12 cellular contexts compared by ENCODE assay signal in the genomic region with DNA sequence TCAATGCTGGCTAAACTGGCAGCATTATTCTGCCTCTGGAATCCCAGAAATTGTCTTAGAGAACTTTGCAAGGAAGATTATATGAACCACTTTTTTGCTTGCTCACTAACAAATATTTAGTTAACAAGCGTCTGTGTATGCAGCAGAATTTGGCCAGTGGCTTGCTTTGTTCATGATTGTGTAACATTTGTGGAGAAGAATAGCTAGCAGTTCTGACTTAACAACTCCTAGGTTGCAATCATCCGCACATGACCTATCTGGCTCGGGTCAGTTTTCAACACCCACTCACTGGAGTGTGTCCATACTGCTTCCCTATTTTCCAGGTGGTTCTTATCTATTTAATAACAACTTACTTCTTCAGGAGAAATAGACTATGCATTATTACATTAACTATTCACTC.
A peak's percentile ranks its signal among the peaks of the same experiment; 100 is the strongest.
DNase-seq lines count a peak whose midpoint lies in the region; ATAC-seq and TF ChIP-seq lines count a peak whose summit lies in the region.
"Had no signal": no experiment of that assay in that cellular context is flagged by ENCODE, and none has a peak within 500 bp of the region (broad histone marks: within the 10 kb centered on the region; RNA-seq: fewer than 3 reads in every experiment).

No MANE protein-coding gene starts in this region.

- WGBS in IMR-90 (ENCODE audit: extremely low coverage in 2 of 2, insufficient read length in 1 of 2), 2 experiments, result no CpG with 5 or more reads among the region's 3 CpGs
- 12% methylated on average over 3 of the region's 3 CpGs for WGBS in mammary epithelial cell (ENCODE audit: low coverage, missing lambda C conversion rate)
- WGBS in testis, 2 donors, result 32 to 41% methylated on average over 3 of the region's 3 CpGs

- no peak overlapping the region for H3K18ac ChIP-seq in IMR-90 (ENCODE audit: low read depth, low read length)

- H3K27ac ChIP-seq in IMR-90 (ENCODE audit: insufficient read depth, low read length) (peak overlapping the region; percentile 88; the same call in 1 of the 2 replicates), mammary epithelial cell (ENCODE audit: insufficient read depth, low read depth, low read length) (no peak overlapping the region), testis (no peak overlapping the region)
- H3K27ac ChIP-seq in CD4-positive, alpha-beta memory T cell (ENCODE audit: low read depth, low read length), result no peak overlapping the region

- no peak overlapping the region for H4K91ac ChIP-seq in IMR-90 (ENCODE audit: insufficient read depth, low read depth, low read length)

- peak overlapping the region in 3 of 7 donors; percentile 2 to 24 (median 18) for H3K27ac Mint-ChIP-seq in CD4-positive, alpha-beta memory T cell
- H3K27ac Mint-ChIP-seq in glutamatergic neuron (ENCODE audit: unreplicated experiment), result no peak overlapping the region
- H3K27ac Mint-ChIP-seq: activated naive CD4-positive, alpha-beta T cell treated with anti-CD3 and anti-CD28 coated beads, Interleukin-2, amount 10 ng/mL, durations not matched to agents 7 days and 5 days; stimulated activated effector memory CD8-positive, alpha-beta T cell treated with anti-CD3 and anti-CD28 coated beads, Interleukin-12 subunit alpha, Interleukin-12 subunit beta, amount 100 ng/mL, for 72 hours had no signal

- no peak overlapping the region for H3K23ac ChIP-seq in IMR-90 (ENCODE audit: low read depth, low read length)

- H4K20me1 ChIP-seq in IMR-90 (ENCODE audit: insufficient read depth, low read length) (no peaks in the 10 kb centered on the region), mammary epithelial cell (ENCODE audit: insufficient read depth, low read length) (no peaks in the 10 kb centered on the region)

- peak overlapping the region; percentile 37 for H2BK5ac ChIP-seq in IMR-90 (ENCODE audit: low read depth, low read length, poor library complexity, severe bottlenecking)

- no peak overlapping the region for H4K8ac ChIP-seq in IMR-90 (ENCODE audit: low read depth in 2 of 2, low read length in 2 of 2)

- no peak overlapping the region for H3K4me3 Mint-ChIP-seq in CD4-positive, alpha-beta memory T cell
- H3K4me3 Mint-ChIP-seq in glutamatergic neuron (ENCODE audit: unreplicated experiment), result no peak overlapping the region
- H3K4me3 Mint-ChIP-seq: activated naive CD4-positive, alpha-beta T cell treated with anti-CD3 and anti-CD28 coated beads, Interleukin-2, amount 10 ng/mL, durations not matched to agents 7 days and 5 days; stimulated activated effector memory CD8-positive, alpha-beta T cell treated with anti-CD3 and anti-CD28 coated beads, Interleukin-12 subunit alpha, Interleukin-12 subunit beta, amount 100 ng/mL, for 72 hours had no signal

- peaks cover 26% of the 10 kb centered on the region for H3K4me1 ChIP-seq in IMR-90 (ENCODE audit: control insufficient read depth, insufficient read depth, low read length)
- H3K4me1 ChIP-seq in mammary epithelial cell (ENCODE audit: insufficient read depth, low read length), result no peaks in the 10 kb centered on the region
- peaks cover 4% of the 10 kb centered on the region for H3K4me1 ChIP-seq in testis
- H3K4me1 ChIP-seq in CD4-positive, alpha-beta memory T cell (ENCODE audit: insufficient read depth, low read length), result peaks cover 5% of the 10 kb centered on the region

- BruUV-seq in IMR-90 (replicated peaks; lab: Mats Ljungman, UMichigan), result no TSS peak
- no TSS peak for BruUV-seq in mammary epithelial cell (replicated peaks; lab: Mats Ljungman, UMichigan)

- DNase-seq in IMR-90 (peak; percentile 89), mammary epithelial cell (peak; percentile 21), iris pigment epithelial cell (ENCODE audit: low read depth) (peak; percentile 87), testis (peak; percentile 52), NCI-H510A (lab: John Stamatoyannopoulos, UW) (no peak), T-helper 1 cell (no peak), glutamatergic neuron (no peak)
- no peak for DNase-seq in CD4-positive, alpha-beta memory T cell
- DNase-seq: activated naive CD4-positive, alpha-beta T cell treated with anti-CD3 and anti-CD28 coated beads, Interleukin-2, amount 10 ng/mL, durations not matched to agents 7 days and 5 days; DMS53 had no signal

- no peaks in the 10 kb centered on the region for H3K79me2 ChIP-seq in mammary epithelial cell (ENCODE audit: insufficient read depth, low read length)

- H2BK20ac ChIP-seq in IMR-90 (ENCODE audit: low read depth, low read length), result no peak overlapping the region

- H3K9me3 ChIP-seq in IMR-90 (ENCODE audit: control insufficient read depth, insufficient read depth, low read length) (no peaks in the 10 kb centered on the region), mammary epithelial cell (replicated peaks; ENCODE audit: insufficient read depth, low read length) (no peaks in the 10 kb centered on the region), testis (no peaks in the 10 kb centered on the region)
- H3K9me3 ChIP-seq in CD4-positive, alpha-beta memory T cell (ENCODE audit: control insufficient read depth in 1 of 2, low read length in 2 of 2), result no peaks in the 10 kb centered on the region

- H3K9me1 ChIP-seq in IMR-90 (ENCODE audit: insufficient read depth, low read length), result peaks cover 21% of the 10 kb centered on the region

- dilution Hi-C loops in IMR-90 (cut with HindIII; ENCODE audit: low sequenced_read_pairs, unreplicated experiment) (no loop called here), mammary epithelial cell (cut with HindIII; ENCODE audit: low sequenced_read_pairs) (no loop called here)

- H3K56ac ChIP-seq in IMR-90 (ENCODE audit: extremely low read depth, insufficient read depth, low read length), result no peak overlapping the region

- in situ Hi-C loops in IMR-90 (cut with MboI; ENCODE audit: low sequenced_read_pairs) (no loop called here), mammary epithelial cell (cut with MboI; ENCODE audit: low sequenced_read_pairs in 2 of 2) (no loop called here)

- peaks cover 0 to 14% of the 10 kb centered on the region in 2 experiments; a peak in 1 of 4 replicates for H3K79me1 ChIP-seq in IMR-90 (ENCODE audit: low read depth in 1 of 2, low read length in 2 of 2)

- no peak overlapping the region for H2AK9ac ChIP-seq in IMR-90 (replicated peaks; ENCODE audit: low read depth, low read length, poor library complexity)

- TF ChIP-seq CTCF in IMR-90 (conservative IDR thresholded peaks at IDR 0.05; ENCODE audit: low read depth, low read length) (no peak), mammary epithelial cell (conservative IDR thresholded peaks at IDR 0.05 in 1 of 2, IDR thresholded peaks at IDR 0.05 in 1 of 2; ENCODE audit: extremely low read depth in 1 of 2, insufficient read depth in 1 of 2, low read depth in 1 of 2, low read length in 2 of 2) (no peak), testis (IDR thresholded peaks at IDR 0.05) (no peak), glutamatergic neuron (IDR thresholded peaks at IDR 0.05; ENCODE audit: partially characterized antibody, unreplicated experiment) (no peak)

- H3K27me3 ChIP-seq in IMR-90 (ENCODE audit: control insufficient read depth, insufficient read depth, low read length) (no peaks in the 10 kb centered on the region), mammary epithelial cell (ENCODE audit: insufficient read depth, low read length) (no peaks in the 10 kb centered on the region), testis (no peaks in the 10 kb centered on the region)
- H3K27me3 ChIP-seq in CD4-positive, alpha-beta memory T cell (ENCODE audit: insufficient read depth, low read length), result no peaks in the 10 kb centered on the region

- H2AFZ ChIP-seq in IMR-90 (replicated peaks; ENCODE audit: low read length, poor library complexity), result no peak overlapping the region
- H2AFZ ChIP-seq in mammary epithelial cell (ENCODE audit: low read depth, low read length), result no peak overlapping the region

- no peaks in the 10 kb centered on the region for H3K27me3 Mint-ChIP-seq in CD4-positive, alpha-beta memory T cell
- H3K27me3 Mint-ChIP-seq in glutamatergic neuron (ENCODE audit: unreplicated experiment), result no peaks in the 10 kb centered on the region

- peaks cover 0 to 2% (median 0%) of the 10 kb centered on the region in 8 donors for H3K9me3 Mint-ChIP-seq in CD4-positive, alpha-beta memory T cell
- H3K9me3 Mint-ChIP-seq in glutamatergic neuron (ENCODE audit: unreplicated experiment), result no peaks in the 10 kb centered on the region
- H3K9me3 Mint-ChIP-seq: stimulated activated effector memory CD8-positive, alpha-beta T cell treated with anti-CD3 and anti-CD28 coated beads, Interleukin-12 subunit alpha, Interleukin-12 subunit beta, amount 100 ng/mL, for 72 hours had no signal

- no peak for TF ChIP-seq POLR2A in IMR-90 (IDR thresholded peaks at IDR 0.05; ENCODE audit: low read depth, low read length)
- TF ChIP-seq POLR2A in testis (IDR thresholded peaks at IDR 0.05), result no peak

- H3K4ac ChIP-seq in IMR-90 (ENCODE audit: low read depth, low read length), result no peak overlapping the region

- no peak overlapping the region for H3K14ac ChIP-seq in IMR-90 (replicated peaks; ENCODE audit: low read depth, low read length)

- no peak overlapping the region for H2BK15ac ChIP-seq in IMR-90 (ENCODE audit: low read depth, low read length)

- CTCF ChIA-PET in IMR-90 (lab: Yijun Ruan, JAX) (no interaction called here), mammary epithelial cell (lab: Charles Lee; ENCODE audit: low non-redundant PET) (no interaction called here)
- CTCF ChIA-PET in CD4-positive, alpha-beta memory T cell (lab: Charles Lee; ENCODE audit: partially characterized antibody), result interaction anchor here (1.1 to 2.6 kb wide), 2 partner anchors 22 to 229 kb away, joined by 3 to 7 read pairs; no protein-coding TSS in a partner anchor

- no peak overlapping the region for H3K4me3 ChIP-seq in IMR-90 (ENCODE audit: insufficient read depth, low read depth, low read length)
- no peak overlapping the region for H3K4me3 ChIP-seq in mammary epithelial cell (replicated peaks in 1 of 3; ENCODE audit: insufficient read depth in 1 of 3, low read depth in 2 of 3, low read length in 3 of 3)
- no peak overlapping the region for H3K4me3 ChIP-seq in testis
- H3K4me3 ChIP-seq in CD4-positive, alpha-beta memory T cell (ENCODE audit: low read length in 2 of 2), result no peak overlapping the region

- no peaks in the 10 kb centered on the region for H3K36me3 Mint-ChIP-seq in CD4-positive, alpha-beta memory T cell
- no peaks in the 10 kb centered on the region for H3K36me3 Mint-ChIP-seq in glutamatergic neuron (ENCODE audit: unreplicated experiment)
- H3K36me3 Mint-ChIP-seq: stimulated activated effector memory CD8-positive, alpha-beta T cell treated with anti-CD3 and anti-CD28 coated beads, Interleukin-12 subunit alpha, Interleukin-12 subunit beta, amount 100 ng/mL, for 72 hours had no signal

- H3K4me2 ChIP-seq in IMR-90 (ENCODE audit: low read depth, low read length) (no peak overlapping the region), mammary epithelial cell (ENCODE audit: insufficient read depth, low read depth, low read length) (no peak overlapping the region)

- TF ChIP-seq RAD21 in IMR-90 (IDR thresholded peaks at IDR 0.05; ENCODE audit: low read length), result no peak

- no peaks in the 10 kb centered on the region for H3K36me3 ChIP-seq in IMR-90 (ENCODE audit: control insufficient read depth, insufficient read depth, low read length)
- no peaks in the 10 kb centered on the region for H3K36me3 ChIP-seq in mammary epithelial cell (ENCODE audit: insufficient read depth, low read length)
- H3K36me3 ChIP-seq in testis (ENCODE audit: low read depth, missing control alignments), result no peaks in the 10 kb centered on the region
- no peaks in the 10 kb centered on the region for H3K36me3 ChIP-seq in CD4-positive, alpha-beta memory T cell (ENCODE audit: insufficient read depth, low read length)

- peak overlapping the region; percentile 79; the same call in 1 of the 2 replicates for H2BK120ac ChIP-seq in IMR-90 (ENCODE audit: low read depth, low read length)

- H4K5ac ChIP-seq in IMR-90 (ENCODE audit: low read depth, low read length), result no peak overlapping the region

- H3K9ac ChIP-seq in IMR-90 (ENCODE audit: low read depth, low read length) (no peak overlapping the region), mammary epithelial cell (ENCODE audit: insufficient read depth, low read length) (no peak overlapping the region)

- H2AK5ac ChIP-seq in IMR-90 (ENCODE audit: low read depth, low read length), result no peak overlapping the region

- POLR2A ChIA-PET in IMR-90 (lab: Charles Lee; ENCODE audit: unreplicated experiment), result no interaction called here
- POLR2A ChIA-PET in CD4-positive, alpha-beta memory T cell (lab: Charles Lee; ENCODE audit: partially characterized antibody), result interaction anchor here (1.1 to 3.3 kb wide), 2 partner anchors 18 to 30 kb away, joined by 3 to 11 read pairs; no protein-coding TSS in a partner anchor

- H3K4me1 Mint-ChIP-seq in CD4-positive, alpha-beta memory T cell, result peaks cover 10 to 14% (median 10%) of the 10 kb centered on the region in 4 donors
- peaks cover 16% of the 10 kb centered on the region for H3K4me1 Mint-ChIP-seq in glutamatergic neuron (ENCODE audit: low read depth, unreplicated experiment)

- ATAC-seq in IMR-90 (ENCODE audit: low read depth), result peak; percentile 61
- ATAC-seq: Panc1; stimulated activated effector memory CD8-positive, alpha-beta T cell treated with anti-CD3 and anti-CD28 coated beads, Interleukin-12 subunit alpha, Interleukin-12 subunit beta, amount 100 ng/mL, for 72 hours had no signal

- intact Hi-C loops in IMR-90 (cut with micrococcal nuclease) (loop anchor here (2.0 kb wide), 1 partner anchor 95 kb away; no protein-coding TSS in a partner anchor), mammary epithelial cell (cut with micrococcal nuclease) (no loop called here), testis (cut with DNase I; ENCODE audit: low total_unique reads) (no loop called here)
- intact Hi-C loops in CD4-positive, alpha-beta memory T cell (cut with micrococcal nuclease), result no loop called here

Comparison
In these comparisons a context has a peak if more than half of its experiments do, and no peak if none do; other contexts are left out.
1. DNase-seq: peak in IMR-90 (single experiment), mammary epithelial cell (single experiment), iris pigment epithelial cell (single experiment) and testis (single experiment); none in CD4-positive, alpha-beta memory T cell (0 of 5), NCI-H510A (single experiment), T-helper 1 cell (0 of 5) and glutamatergic neuron (single experiment).